In genomic region chr17:68235336-68235791, GRCh38 we compare ENCODE assay signal across 8 cellular contexts. TPM values are rescaled to one million over a fixed set of nuclear protein-coding genes. Genes with fewer than 3 reads are reported as not detected.
DNase-seq lines count a peak whose midpoint lies in the region; ATAC-seq and TF ChIP-seq lines count a peak whose summit lies in the region.
"Not testable (repeated sequence)": the region's sequence is repeated elsewhere in the genome, so short reads cannot be mapped to it uniquely, and the experiment has no call there.

No MANE protein-coding gene starts in this region.

- H3K4me3 ChIP-seq in DOHH2 (ENCODE audit: low read length) = peak overlapping the region; percentile 46
- not testable (repeated sequence) for H3K4me3 ChIP-seq in OCI-LY1 (ENCODE audit: low read depth, low read length, poor library complexity, severe bottlenecking); fibroblast of lung (replicated peaks in 1 of 4; ENCODE audit: control extremely low read depth in 1 of 4, insufficient read depth in 1 of 4, low read depth in 3 of 4, low read length in 4 of 4); left lung; thoracic aorta

- ATAC-seq in activated CD8-positive, alpha-beta T cell treated with anti-CD3 and anti-CD28 coated beads for 36 hours; left lung; thoracic aorta (ENCODE audit: insufficient number of reproducible peaks, low FRiP score, low read depth): not testable (repeated sequence)

- intact Hi-C loops in activated CD8-positive, alpha-beta T cell treated with anti-CD3 and anti-CD28 coated beads for 36 hours (cut with micrococcal nuclease); left lung (cut with DNase I); posterior cingulate gyrus (cut with DNase I): not testable (repeated sequence)

- not testable (repeated sequence) for H3K36me3 Mint-ChIP-seq in activated CD8-positive, alpha-beta T cell treated with anti-CD3 and anti-CD28 coated beads for 36 hours (ENCODE audit: low read depth)

- not testable (repeated sequence) for H3K9me2 ChIP-seq in DOHH2 (replicated peaks; ENCODE audit: control insufficient read depth, low read length); OCI-LY1 (ENCODE audit: low read depth, low read length)

- CTCF ChIA-PET in activated CD8-positive, alpha-beta T cell treated with anti-CD3 and anti-CD28 coated beads for 36 hours (lab: Charles Lee) = interaction anchor here (0.8 to 1.4 kb wide), 3 partner anchors 11 to 223 kb away, joined by 3 to 4 read pairs (median 3); no protein-coding TSS in a partner anchor

- POLR2A ChIA-PET in activated CD8-positive, alpha-beta T cell treated with anti-CD3 and anti-CD28 coated beads for 36 hours (lab: Charles Lee) = interaction anchor here (0.7 to 5.6 kb wide), 3 partner anchors 10 to 233 kb away, joined by 3 to 63 read pairs (median 3); partner anchors contain the start of gene AMZ2

- H3K27me3 ChIP-seq in DOHH2 (ENCODE audit: control insufficient read depth, low read length); OCI-LY1 (ENCODE audit: insufficient read depth, low read length); fibroblast of lung (ENCODE audit: control insufficient read depth, insufficient read depth, low read length); left lung; thoracic aorta (replicated peaks; ENCODE audit: insufficient read depth): not testable (repeated sequence)

- DNase-seq in activated CD8-positive, alpha-beta T cell treated with anti-CD3 and anti-CD28 coated beads for 36 hours; fibroblast of lung (ENCODE audit: low read depth in 2 of 2); left lung; thoracic aorta (ENCODE audit: low spot score): not testable (repeated sequence)
- peak; percentile 48 for DNase-seq in astrocyte of the hippocampus (ENCODE audit: low read depth, low spot score)
- peak in 8 of 10 donors; percentile 36 to 88 (median 52) for DNase-seq in posterior cingulate gyrus

- not testable (repeated sequence) for TF ChIP-seq CTCF in DOHH2 (IDR thresholded peaks at IDR 0.05; ENCODE audit: low read depth, low read length, poor library complexity, severe bottlenecking); OCI-LY1 (IDR thresholded peaks at IDR 0.05; ENCODE audit: low read length); activated CD8-positive, alpha-beta T cell treated with anti-CD3 and anti-CD28 coated beads for 36 hours (IDR thresholded peaks at IDR 0.05); fibroblast of lung (conservative IDR thresholded peaks at IDR 0.05 in 1 of 2, IDR thresholded peaks at IDR 0.05 in 1 of 2; ENCODE audit: low read depth in 1 of 2, low read length in 2 of 2); left lung (IDR thresholded peaks at IDR 0.05); thoracic aorta (IDR thresholded peaks at IDR 0.05)

- H2AFZ ChIP-seq in OCI-LY1 (ENCODE audit: low read length); fibroblast of lung (ENCODE audit: low read length): not testable (repeated sequence)

- peak overlapping the region; percentile 87 for H3K27ac Mint-ChIP-seq in activated CD8-positive, alpha-beta T cell treated with anti-CD3 and anti-CD28 coated beads for 36 hours

- not testable (repeated sequence) for H3K9me3 ChIP-seq in DOHH2 (ENCODE audit: control insufficient read depth, insufficient read depth, low read length); OCI-LY1 (ENCODE audit: low read length); fibroblast of lung (ENCODE audit: control insufficient read depth, insufficient read depth, low read depth, low read length); left lung; thoracic aorta

- H3F3A ChIP-seq in DOHH2 (ENCODE audit: control insufficient read depth, insufficient read depth) = peaks cover 34% of the 10 kb centered on the region
- H3F3A ChIP-seq in OCI-LY1 (ENCODE audit: insufficient read depth, low read length) = not testable (repeated sequence)

- H3K9ac ChIP-seq in OCI-LY1 (ENCODE audit: low read length) = peak overlapping the region; percentile 53; the same call in 1 of the 2 replicates
- not testable (repeated sequence) for H3K9ac ChIP-seq in fibroblast of lung (ENCODE audit: insufficient read depth, low read length)

- H3K27ac ChIP-seq in DOHH2 (ENCODE audit: low read depth, low read length) = peak overlapping the region; percentile 100
- peak overlapping the region; percentile 86 for H3K27ac ChIP-seq in OCI-LY1 (ENCODE audit: low read depth, low read length, poor library complexity, severe bottlenecking)
- H3K27ac ChIP-seq in fibroblast of lung (ENCODE audit: insufficient read depth, low read length) = peak overlapping the region; percentile 59
- peak overlapping the region; percentile 67 to 70 for H3K27ac ChIP-seq in left lung
- peak overlapping the region; percentile 43 to 57 for H3K27ac ChIP-seq in thoracic aorta

- not testable (repeated sequence) for H3K9me3 Mint-ChIP-seq in activated CD8-positive, alpha-beta T cell treated with anti-CD3 and anti-CD28 coated beads for 36 hours

- not testable (repeated sequence) for H4K20me1 ChIP-seq in DOHH2 (ENCODE audit: control insufficient read depth, insufficient read depth, low read depth, low read length); OCI-LY1 (ENCODE audit: insufficient read depth, low read length); fibroblast of lung (ENCODE audit: control insufficient read depth, extremely low read depth, insufficient read depth, low read length)

- H3K36me3 ChIP-seq in DOHH2 (ENCODE audit: control insufficient read depth, low read length) = peaks cover 29% of the 10 kb centered on the region
- H3K36me3 ChIP-seq in OCI-LY1 (ENCODE audit: insufficient read depth, low read length); fibroblast of lung (ENCODE audit: control insufficient read depth, insufficient read depth, low read length); left lung; thoracic aorta: not testable (repeated sequence)

- H3K79me2 ChIP-seq in DOHH2 (ENCODE audit: control insufficient read depth, low read length) = peaks cover 65% of the 10 kb centered on the region
- H3K79me2 ChIP-seq in OCI-LY1 (ENCODE audit: insufficient read depth, low read length); fibroblast of lung (ENCODE audit: control insufficient read depth, insufficient read depth, low read length): not testable (repeated sequence)

- H3K4me1 ChIP-seq in DOHH2 (ENCODE audit: control insufficient read depth, low read length) (peaks cover 70% of the 10 kb centered on the region), OCI-LY1 (ENCODE audit: insufficient read depth, low read length, severe bottlenecking) (peaks cover 59% of the 10 kb centered on the region), left lung (peaks cover 0 to 35% of the 10 kb centered on the region in 2 donors)
- not testable (repeated sequence) for H3K4me1 ChIP-seq in fibroblast of lung (ENCODE audit: control insufficient read depth, extremely low read depth, insufficient read depth, low read length); thoracic aorta (ENCODE audit: control insufficient read depth in 1 of 2, low read depth in 2 of 2)

- H3K4me2 ChIP-seq in DOHH2 (ENCODE audit: low read length) (peak overlapping the region; percentile 74), OCI-LY1 (ENCODE audit: low read length) (peak overlapping the region; percentile 27)
- H3K4me2 ChIP-seq in fibroblast of lung (ENCODE audit: extremely low read depth, insufficient read depth, low read length) = not testable (repeated sequence)

- H3K4me3 Mint-ChIP-seq in activated CD8-positive, alpha-beta T cell treated with anti-CD3 and anti-CD28 coated beads for 36 hours = peak overlapping the region; percentile 7

- peaks cover 46% of the 10 kb centered on the region for H3K4me1 Mint-ChIP-seq in activated CD8-positive, alpha-beta T cell treated with anti-CD3 and anti-CD28 coated beads for 36 hours (ENCODE audit: low read depth)

- not testable (repeated sequence) for H3K27me3 Mint-ChIP-seq in activated CD8-positive, alpha-beta T cell treated with anti-CD3 and anti-CD28 coated beads for 36 hours

RNA-seq across cellular contexts. Expression of gene AMZ2, which starts 12.5 kb away (rescaled TPM):
- total RNA-seq in activated CD8-positive, alpha-beta T cell treated with anti-CD3 and anti-CD28 coated beads for 36 hours = 100 to 1,000 TPM; 132 to 141 TPM
- 83.2 and 119 TPM in 2 replicates for total RNA-seq in fibroblast of lung
- polyA plus RNA-seq in fibroblast of lung = 85.9 and 105 TPM in 2 replicates
- 78.9 and 103 TPM in 2 replicates for polyA plus RNA-seq in fibroblast of lung (2012)
- 19.7 and 36.8 TPM in 2 replicates for polyA minus RNA-seq in fibroblast of lung (ENCODE audit: low replicate concordance)
- total RNA-seq in left lung = 10 to 100 TPM; 48.4 to 66.7 TPM
- 10 to 100 TPM; 28.7 to 42.6 TPM for total RNA-seq in thoracic aorta

RNA-seq across cellular contexts. Expression of gene SLC16A6, which starts 55.6 kb away (rescaled TPM):
- total RNA-seq in activated CD8-positive, alpha-beta T cell treated with anti-CD3 and anti-CD28 coated beads for 36 hours = 1 to 10 TPM; 2.3 to 2.8 TPM
- 1.5 and 8.3 TPM in 2 replicates for total RNA-seq in fibroblast of lung
- 1.7 and 8.8 TPM in 2 replicates for polyA plus RNA-seq in fibroblast of lung
- 0.97 and 5.0 TPM in 2 replicates for polyA plus RNA-seq in fibroblast of lung (2012)
- 0.35 and 12.7 TPM in 2 replicates for polyA minus RNA-seq in fibroblast of lung (ENCODE audit: low replicate concordance)
- 10 to 100 TPM in 1 of 2 donors, 1 to 10 TPM in 1; 4.1 to 10.5 TPM for total RNA-seq in left lung
- 1 to 10 TPM in 1 of 2 donors, under 1 TPM in 1; 0.41 to 1.2 TPM for total RNA-seq in thoracic aorta

RNA-seq across cellular contexts. Expression of gene ARSG, which starts 55.9 kb away (rescaled TPM):
- 1 to 10 TPM; 7.2 to 8.4 TPM for total RNA-seq in activated CD8-positive, alpha-beta T cell treated with anti-CD3 and anti-CD28 coated beads for 36 hours
- total RNA-seq in fibroblast of lung (3.1 and 8.1 TPM in 2 replicates), left lung (1 to 10 TPM; 5.2 to 10.0 TPM), thoracic aorta (10 to 100 TPM in 1 of 2 donors, 1 to 10 TPM in 1; 5.4 to 16.9 TPM)
- polyA plus RNA-seq in fibroblast of lung = 3.5 and 4.4 TPM in 2 replicates
- 4.4 and 4.8 TPM in 2 replicates for polyA plus RNA-seq in fibroblast of lung (2012)
- 4.9 and 6.1 TPM in 2 replicates for polyA minus RNA-seq in fibroblast of lung (ENCODE audit: low replicate concordance)

Comparison
In these comparisons a context has a peak if more than half of its experiments do, and no peak if none do; other contexts are left out.
1. H3K27ac ChIP-seq: peak in every context shown above with its lines; median percentile 100 in DOHH2; 86 in OCI-LY1; 68 in left lung; 59 in fibroblast of lung; 50 in thoracic aorta.